In genomic region chr2:66522591-66523379, GRCh38 we compare ENCODE assay signal across 17 cellular contexts.
A peak's percentile ranks its signal among the peaks of the same experiment; 100 is the strongest.
DNase-seq lines count a peak whose midpoint lies in the region; ATAC-seq and FAIRE-seq lines count a peak whose summit lies in the region.
"Had no signal": no experiment of that assay in that cellular context is flagged by ENCODE, and none has a peak within 500 bp of the region (broad histone marks: within the 10 kb centered on the region; RNA-seq: fewer than 3 reads in every experiment).

No MANE protein-coding gene starts in this region.

- H3K27me3 ChIP-seq in neuronal stem cell (ENCODE audit: control insufficient read depth in 3 of 3, insufficient read depth in 3 of 3, low read depth in 1 of 3, low read length in 3 of 3): no peaks in the 10 kb centered on the region
- no peaks in the 10 kb centered on the region for H3K27me3 ChIP-seq in mesendoderm (ENCODE audit: insufficient read depth, low read length, poor library complexity)

- no CpG with 5 or more reads among the region's 6 CpGs for WGBS in neuronal stem cell (ENCODE audit: extremely low coverage in 2 of 2, insufficient read length in 2 of 2, insufficient replicate concordance in 1 of 2), 2 donors
- WGBS in mesendoderm (ENCODE audit: extremely low coverage, insufficient coverage, low lambda C conversion rate): no CpG with 5 or more reads among the region's 6 CpGs

- H3K56ac ChIP-seq in mesendoderm (ENCODE audit: low read length): no peak overlapping the region

- H3K23ac ChIP-seq in neuronal stem cell (ENCODE audit: low read depth, low read length, poor library complexity) (no peak overlapping the region), mesendoderm (ENCODE audit: low read length) (no peak overlapping the region)

- DNase-seq in NCI-H1417 (lab: John Stamatoyannopoulos, UW) (peak in 2 of 3 experiments; percentile 62 to 85), NCI-H748 (lab: John Stamatoyannopoulos, UW; ENCODE audit: unreplicated experiment) (peak; percentile 81), neuronal stem cell (ENCODE audit: low spot score) (no peak), retina (no peak), mesendoderm (no peak)
- DNase-seq: AML-193, Caco-2, DMS53, H7, MV-4-11, NCI-H1694, NCI-H2171, NCI-H446 treated with DMSO at 0.1 percent for 48 hours, SK-N-SH had no signal

- no peak overlapping the region for H2AFZ ChIP-seq in neuronal stem cell (ENCODE audit: low read length)

- no peak overlapping the region for H4K5ac ChIP-seq in mesendoderm (ENCODE audit: low read length)

- H3K9me3 ChIP-seq in neuronal stem cell (replicated peaks in 1 of 2; ENCODE audit: control insufficient read depth in 2 of 2, insufficient read depth in 1 of 2, low read depth in 1 of 2, low read length in 2 of 2): no peaks in the 10 kb centered on the region
- H3K9me3 ChIP-seq: Caco-2, SK-N-SH had no signal

- H4K8ac ChIP-seq in neuronal stem cell (ENCODE audit: low read depth, low read length) (no peak overlapping the region), mesendoderm (ENCODE audit: low read depth, low read length) (no peak overlapping the region)

- H3K9ac ChIP-seq in neuronal stem cell (ENCODE audit: low read depth, low read length, poor library complexity) (no peak overlapping the region), mesendoderm (ENCODE audit: low read length) (no peak overlapping the region)
- H3K9ac ChIP-seq: SK-N-SH had no signal

- no peak overlapping the region for H2AK5ac ChIP-seq in neuronal stem cell (ENCODE audit: low read depth, low read length)
- H2AK5ac ChIP-seq in mesendoderm (ENCODE audit: low read length): no peak overlapping the region

- ATAC-seq in HG02642 (IDR thresholded peaks at IDR 0.05; ENCODE audit: poor library complexity, unreplicated experiment): no peak
- ATAC-seq: Right ventricle myocardium inferior had no signal

- H2BK5ac ChIP-seq in neuronal stem cell (ENCODE audit: low read length) (no peak overlapping the region), mesendoderm (ENCODE audit: low read length) (no peak overlapping the region)

- H2BK120ac ChIP-seq in neuronal stem cell (ENCODE audit: low read depth, low read length): peak overlapping the region; percentile 22
- H2BK120ac ChIP-seq in mesendoderm (ENCODE audit: low read depth, low read length): no peak overlapping the region

- no peak overlapping the region for H3K4me2 ChIP-seq in neuronal stem cell (ENCODE audit: insufficient read depth, low read length, poor library complexity, severe bottlenecking)
- no peak overlapping the region for H3K4me2 ChIP-seq in mesendoderm (ENCODE audit: low read length)
- H3K4me2 ChIP-seq: SK-N-SH had no signal

- H3K79me1 ChIP-seq in neuronal stem cell (ENCODE audit: low read depth, low read length): no peaks in the 10 kb centered on the region
- no peaks in the 10 kb centered on the region for H3K79me1 ChIP-seq in mesendoderm (ENCODE audit: low read length)

- no peaks in the 10 kb centered on the region for H3K79me2 ChIP-seq in mesendoderm (ENCODE audit: control insufficient read depth, insufficient read depth, low read length)

- no peak overlapping the region for H3K27ac ChIP-seq in neuronal stem cell (replicated peaks; ENCODE audit: low read length)
- no peak overlapping the region for H3K27ac ChIP-seq in mesendoderm (ENCODE audit: low read depth, low read length)

- peak; percentile 90 for FAIRE-seq in islet of Langerhans (lab: Jason Lieb, UNC)

- no peak overlapping the region for H4K91ac ChIP-seq in neuronal stem cell (ENCODE audit: low read depth, low read length, poor library complexity)

- H3K4me1 ChIP-seq in neuronal stem cell (ENCODE audit: control insufficient read depth in 2 of 2, insufficient read depth in 1 of 2, low read depth in 1 of 2, low read length in 2 of 2): peaks cover 9 to 12% of the 10 kb centered on the region in 2 donors
- H3K4me1 ChIP-seq in mesendoderm (ENCODE audit: control insufficient read depth, low read depth, low read length): no peaks in the 10 kb centered on the region
- H3K4me1 ChIP-seq: Caco-2 had no signal

- no peak overlapping the region for H3K18ac ChIP-seq in neuronal stem cell (ENCODE audit: low read length)
- no peak overlapping the region for H3K18ac ChIP-seq in mesendoderm (ENCODE audit: low read length)

- H3K36me3 ChIP-seq in neuronal stem cell (replicated peaks in 1 of 2; ENCODE audit: control insufficient read depth in 2 of 2, insufficient read depth in 2 of 2, low read length in 2 of 2): peaks cover 0 to 7% of the 10 kb centered on the region in 2 donors
- H3K36me3 ChIP-seq in mesendoderm (ENCODE audit: control insufficient read depth, insufficient read depth, low read length): no peaks in the 10 kb centered on the region

- H2BK15ac ChIP-seq in neuronal stem cell (ENCODE audit: low read length) (no peak overlapping the region), mesendoderm (replicated peaks; ENCODE audit: low read depth) (no peak overlapping the region)

- H3K14ac ChIP-seq in neuronal stem cell (ENCODE audit: low read length): no peak overlapping the region

- H3K4me3 ChIP-seq in neuronal stem cell (ENCODE audit: low read length in 2 of 2) (no peak overlapping the region), mesendoderm (ENCODE audit: low read length) (no peak overlapping the region)

- H2BK12ac ChIP-seq in neuronal stem cell (ENCODE audit: low read length): no peak overlapping the region

- H3K4ac ChIP-seq in neuronal stem cell (ENCODE audit: low read length): no peak overlapping the region
- H3K4ac ChIP-seq in mesendoderm (ENCODE audit: low read depth, low read length): no peak overlapping the region

Comparison
In these comparisons a context has a peak if more than half of its experiments do, and no peak if none do; other contexts are left out.
1. DNase-seq: peak in NCI-H1417 (2 of 3) and NCI-H748 (single experiment); none in neuronal stem cell (single experiment), retina (single experiment) and mesendoderm (single experiment).